14 cellular contexts compared by ENCODE assay signal in genomic region chr1:109807822-109808680, GRCh38. TPM values are rescaled to one million over a fixed set of nuclear protein-coding genes. Genes with fewer than 3 reads are reported as not detected.
DNase-seq lines count a peak whose midpoint lies in the region; ATAC-seq and TF ChIP-seq lines count a peak whose summit lies in the region.
"Had no signal": no experiment of that assay in that cellular context is flagged by ENCODE, and none has a peak within 500 bp of the region (broad histone marks: within the 10 kb centered on the region; RNA-seq: fewer than 3 reads in every experiment).

No MANE protein-coding gene starts in this region.

- peak overlapping the region; percentile 47 for H3K4me2 ChIP-seq in HCT116 (ENCODE audit: low read length)

- no peaks in the 10 kb centered on the region for H3K9me3 Mint-ChIP-seq in activated T-helper 1 cell treated with anti-CD3 and anti-CD28 coated beads, Interleukin-12 subunit alpha, Interleukin-12 subunit beta, Interleukin-2, Interleukin-4 antibody, amounts not matched to agents 30 ng/mL and 10 ng/mL and 1 ng/mL, durations not matched to agents 14 hours and 24 hours and 36 hours

- H3K36me3 ChIP-seq in HCT116 (ENCODE audit: control insufficient read depth in 1 of 2, insufficient read depth in 2 of 2, low read length in 2 of 2) (no peaks in the 10 kb centered on the region), right lobe of liver (no peaks in the 10 kb centered on the region), tibial nerve (no peaks in the 10 kb centered on the region)
- H3K36me3 ChIP-seq: ovary, thoracic aorta had no signal

- H3K4me3 ChIP-seq in HCT116 (replicated peaks in 1 of 2; ENCODE audit: low read depth in 1 of 2, low read length in 2 of 2) (no peak overlapping the region), right lobe of liver (no peak overlapping the region), tibial nerve (no peak overlapping the region)
- H3K4me3 ChIP-seq: ovary, thoracic aorta had no signal

- H3K9me3 ChIP-seq in HCT116 (ENCODE audit: control insufficient read depth in 1 of 2, insufficient read depth in 1 of 2, low read depth in 1 of 2, low read length in 2 of 2) (no peaks in the 10 kb centered on the region), right lobe of liver (no peaks in the 10 kb centered on the region), tibial nerve (no peaks in the 10 kb centered on the region)
- H3K9me3 ChIP-seq: ovary, thoracic aorta had no signal

- peak; percentile 62 for DNase-seq in AG08395 (ENCODE audit: low spot score)
- DNase-seq in HCT116 (ENCODE audit: low read depth, low spot score): no peak
- no peak for DNase-seq in activated T-helper 1 cell treated with anti-CD3 and anti-CD28 coated beads, Interleukin-12 subunit alpha, Interleukin-12 subunit beta, Interleukin-2, Interleukin-4 antibody, amounts not matched to agents 30 ng/mL and 10 ng/mL and 1 ng/mL, durations not matched to agents 14 hours and 24 hours and 36 hours (ENCODE audit: low spot score)
- DNase-seq in right lobe of liver: peak in 2 of 3 donors; percentile 27 to 33
- DNase-seq in tibial nerve (ENCODE audit: low spot score in 2 of 2): no peak
- DNase-seq: stimulated activated CD4-positive, alpha-beta T cell treated with anti-CD3 and anti-CD28 coated beads, Interleukin-4, amount 100 ng/mL, for 24 hours had no signal

- CTCF ChIA-PET in HCT116 (lab: Charles Lee): interaction anchor here (1.0 kb wide), 1 partner anchor 7 kb away, joined by 4 read pairs; no protein-coding TSS in a partner anchor

- no peaks in the 10 kb centered on the region for H3K79me2 ChIP-seq in HCT116 (ENCODE audit: insufficient read depth, low read length)

- H3K4me1 ChIP-seq in HCT116 (ENCODE audit: control insufficient read depth in 1 of 2, insufficient read depth in 2 of 2, low read length in 2 of 2) (peaks cover 4 to 15% of the 10 kb centered on the region in 2 experiments; a peak in 3 of 4 replicates), right lobe of liver (no peaks in the 10 kb centered on the region), tibial nerve (peaks cover 0 to 33% (median 8%) of the 10 kb centered on the region in 4 donors)

- peak overlapping the region; percentile 33 for H3K27ac Mint-ChIP-seq in activated T-helper 1 cell treated with anti-CD3 and anti-CD28 coated beads, Interleukin-12 subunit alpha, Interleukin-12 subunit beta, Interleukin-2, Interleukin-4 antibody, amounts not matched to agents 30 ng/mL and 10 ng/mL and 1 ng/mL, durations not matched to agents 14 hours and 24 hours and 36 hours

- POLR2A ChIA-PET in HCT116 (lab: Charles Lee): no interaction called here

- H3K4me1 Mint-ChIP-seq in activated T-helper 1 cell treated with anti-CD3 and anti-CD28 coated beads, Interleukin-12 subunit alpha, Interleukin-12 subunit beta, Interleukin-2, Interleukin-4 antibody, amounts not matched to agents 30 ng/mL and 10 ng/mL and 1 ng/mL, durations not matched to agents 14 hours and 24 hours and 36 hours (ENCODE audit: low read depth): peaks cover 51% of the 10 kb centered on the region

- intact Hi-C loops in HCT116 (cut with micrococcal nuclease) (no loop called here), right lobe of liver (cut with DNase I) (no loop called here)
- intact Hi-C loops in activated T-helper 1 cell treated with anti-CD3 and anti-CD28 coated beads, Interleukin-12 subunit alpha, Interleukin-12 subunit beta, Interleukin-2, Interleukin-4 antibody, amounts not matched to agents 30 ng/mL and 10 ng/mL and 1 ng/mL, durations not matched to agents 14 hours and 24 hours and 36 hours (cut with micrococcal nuclease): no loop called here

- no peaks in the 10 kb centered on the region for H3K9me2 ChIP-seq in HCT116 (ENCODE audit: insufficient read depth)

- no peaks in the 10 kb centered on the region for H4K20me1 ChIP-seq in HCT116 (ENCODE audit: insufficient read depth)

- no peaks in the 10 kb centered on the region for H3K27me3 ChIP-seq in HCT116 (ENCODE audit: insufficient read depth, low read length)
- H3K27me3 ChIP-seq in right lobe of liver: no peaks in the 10 kb centered on the region
- H3K27me3 ChIP-seq in tibial nerve: no peaks in the 10 kb centered on the region

- H3K27me3 Mint-ChIP-seq in activated T-helper 1 cell treated with anti-CD3 and anti-CD28 coated beads, Interleukin-12 subunit alpha, Interleukin-12 subunit beta, Interleukin-2, Interleukin-4 antibody, amounts not matched to agents 30 ng/mL and 10 ng/mL and 1 ng/mL, durations not matched to agents 14 hours and 24 hours and 36 hours (ENCODE audit: insufficient read depth): peaks cover 7% of the 10 kb centered on the region

- H2AFZ ChIP-seq in HCT116 (ENCODE audit: low read depth, low read length, poor library complexity, severe bottlenecking): no peak overlapping the region

- H3K9ac ChIP-seq in HCT116 (ENCODE audit: low read length): no peak overlapping the region

- ATAC-seq in HCT116: peak; percentile 90
- ATAC-seq in right lobe of liver: peak in 2 of 4 donors; percentile 12 to 70
- ATAC-seq in GM19455 (IDR thresholded peaks at IDR 0.05; ENCODE audit: unreplicated experiment): no peak
- ATAC-seq in GM21717 (IDR thresholded peaks at IDR 0.05; ENCODE audit: unreplicated experiment): no peak
- no peak for ATAC-seq in HG03439 (IDR thresholded peaks at IDR 0.05; ENCODE audit: unreplicated experiment)
- ATAC-seq: left lobe of liver had no signal

- no TSS peak for BruUV-seq in HCT116 (replicated peaks; lab: Mats Ljungman, UMichigan)

- H3K27ac ChIP-seq in HCT116 (ENCODE audit: low read depth, low read length) (no peak overlapping the region), right lobe of liver (no peak overlapping the region), tibial nerve (no peak overlapping the region)
- H3K27ac ChIP-seq: ovary, thoracic aorta had no signal

- no peak for TF ChIP-seq RAD21 in HCT116 (IDR thresholded peaks at IDR 0.05; ENCODE audit: low read depth)

- no peak for TF ChIP-seq CTCF in HCT116 (IDR thresholded peaks at IDR 0.05 in 2 of 3, conservative IDR thresholded peaks at IDR 0.05 in 1 of 3; ENCODE audit: borderline replicate concordance in 1 of 3, insufficient read depth in 1 of 3, low read depth in 2 of 3, low read length in 2 of 3)
- TF ChIP-seq CTCF in right lobe of liver (IDR thresholded peaks at IDR 0.05): no peak
- no peak for TF ChIP-seq CTCF in tibial nerve (IDR thresholded peaks at IDR 0.05)

- RAD21 ChIA-PET in HCT116 (lab: Charles Lee; ENCODE audit: low non-redundant PET in 1 of 2, low total read pairs in 2 of 2, uncharacterized antibody in 2 of 2, unreplicated experiment in 2 of 2): no interaction called here

- TF ChIP-seq POLR2A in HCT116 (IDR thresholded peaks at IDR 0.05; ENCODE audit: borderline replicate concordance, extremely low read depth, insufficient read depth, insufficient read length): no peak
- TF ChIP-seq POLR2A in right lobe of liver (IDR thresholded peaks at IDR 0.05): no peak
- TF ChIP-seq POLR2A in tibial nerve (IDR thresholded peaks at IDR 0.05): no peak

- peaks cover 2% of the 10 kb centered on the region for H3K36me3 Mint-ChIP-seq in activated T-helper 1 cell treated with anti-CD3 and anti-CD28 coated beads, Interleukin-12 subunit alpha, Interleukin-12 subunit beta, Interleukin-2, Interleukin-4 antibody, amounts not matched to agents 30 ng/mL and 10 ng/mL and 1 ng/mL, durations not matched to agents 14 hours and 24 hours and 36 hours (ENCODE audit: low read depth)

- TF ChIP-seq EP300 in tibial nerve (IDR thresholded peaks at IDR 0.05): no peak

- H3K4me3 Mint-ChIP-seq in activated T-helper 1 cell treated with anti-CD3 and anti-CD28 coated beads, Interleukin-12 subunit alpha, Interleukin-12 subunit beta, Interleukin-2, Interleukin-4 antibody, amounts not matched to agents 30 ng/mL and 10 ng/mL and 1 ng/mL, durations not matched to agents 14 hours and 24 hours and 36 hours: no peak overlapping the region

- 40% methylated on average over 1 of the region's 6 CpGs for WGBS in right lobe of liver (ENCODE audit: insufficient coverage, low coverage, low lambda C conversion rate, missing lambda C conversion rate)
- WGBS in tibial nerve, 2 donors: 91 to 93% methylated on average over 6 of the region's 6 CpGs

TF ChIP-seq in HCT116, 20 proteins besides CTCF, POLR2A, EP300 and RAD21:
- TF ChIP-seq CEBPB (IDR thresholded peaks at IDR 0.05; ENCODE audit: low read depth) (no peak), FOSL1 (IDR thresholded peaks at IDR 0.05; ENCODE audit: low read depth) (peak; percentile 29; the same call in 1 of the 2 replicates), SRF (IDR thresholded peaks at IDR 0.05; ENCODE audit: low read depth) (no peak), SIN3A (IDR thresholded peaks at IDR 0.05; ENCODE audit: low read depth) (no peak), EGR1 (IDR thresholded peaks at IDR 0.05; ENCODE audit: low read depth) (no peak), JUND (IDR thresholded peaks at IDR 0.05) (no peak), EZH2 (IDR thresholded peaks at IDR 0.05) (no peak)
TF ChIP-seq in HCT116: peak in this region for 1.

RNA-seq across cellular contexts. Expression of gene EPS8L3, which starts 44.3 kb away (rescaled TPM):
- total RNA-seq in HCT116 (2021; ENCODE audit: unreplicated experiment) (0.96 TPM), right lobe of liver (1 to 10 TPM in 3 of 6 experiments, not detected in 3; 3.2 to 4.7 (median 3.3) TPM), tibial nerve (not detected)
- polyA plus RNA-seq in HCT116 (2012): 0.62 and 0.75 TPM in 2 replicates
- total RNA-seq in activated T-helper 1 cell treated with anti-CD3 and anti-CD28 coated beads, Interleukin-12 subunit alpha, Interleukin-12 subunit beta, Interleukin-2, Interleukin-4 antibody, amounts not matched to agents 30 ng/mL and 10 ng/mL and 1 ng/mL, durations not matched to agents 14 hours and 24 hours and 36 hours: not detected in 2 replicates
- total RNA-seq: chondrocyte, fibroblast of villous mesenchyme had no signal

Comparison
In these comparisons a context has a peak if more than half of its experiments do, and no peak if none do; other contexts are left out.
1. DNase-seq: peak in AG08395 (single experiment) and right lobe of liver (2 of 3); none in HCT116 (single experiment), activated T-helper 1 cell treated with anti-CD3 and anti-CD28 coated beads, Interleukin-12 subunit alpha, Interleukin-12 subunit beta, Interleukin-2, Interleukin-4 antibody, amounts not matched to agents 30 ng/mL and 10 ng/mL and 1 ng/mL, durations not matched to agents 14 hours and 24 hours and 36 hours (single experiment) and tibial nerve (0 of 2).